ENCODE assay signal across 1 cellular context in genomic region chr7:130069179-130069977, GRCh38.
TF ChIP-seq lines count a peak whose summit lies in the region.

No MANE protein-coding gene starts in this region.

TF ChIP-seq in K562, 482 proteins besides CTCF, POLR2A, EP300 and RAD21 (continued from another document and continues in another):
- no peak for TF ChIP-seq CREB3L1 (IDR thresholded peaks at IDR 0.05; ENCODE audit: borderline replicate concordance, low read depth)
- 0 out of 2 replicates have a peak, but pooled peaks have one; percentile 49 for TF ChIP-seq KAT7 (CRISPR knock-in tag; IDR thresholded peaks at IDR 0.05; ENCODE audit: borderline replicate concordance)
- no peak for TF ChIP-seq ZNF354B (CRISPR knock-in tag; IDR thresholded peaks at IDR 0.05)
- TF ChIP-seq FUS (optimal IDR thresholded peaks at IDR 0.05; ENCODE audit: low read depth, low read length): no peak
- no peak for TF ChIP-seq SPI1 (IDR thresholded peaks at IDR 0.05; ENCODE audit: borderline replicate concordance, low read depth, low read length)
- no peak for TF ChIP-seq HMGN3 (IDR thresholded peaks at IDR 0.05; ENCODE audit: borderline replicate concordance, extremely low read depth, insufficient read length, low read depth, low read length)
- TF ChIP-seq TAL1 (IDR thresholded peaks at IDR 0.05): 0 out of 2 replicates have a peak, but pooled peaks have one; percentile 2
- no peak for TF ChIP-seq MAFK (IDR thresholded peaks at IDR 0.05; ENCODE audit: low read length)
- TF ChIP-seq ZNF639 (CRISPR knock-in tag; conservative IDR thresholded peaks at IDR 0.05 in 1 of 2, IDR thresholded peaks at IDR 0.05 in 1 of 2): 0 out of 4 replicates have a peak, but pooled peaks of 1 of the 2 experiments have one; percentile 42
- TF ChIP-seq NUFIP1 (IDR thresholded peaks at IDR 0.05; ENCODE audit: partially characterized antibody): peak; percentile 47
- TF ChIP-seq FOXJ2 (tag; IDR thresholded peaks at IDR 0.05): peak; percentile 21; the same call in 1 of the 2 replicates
- no peak for TF ChIP-seq ZMIZ1 (IDR thresholded peaks at IDR 0.05; ENCODE audit: low read depth in 2 of 2, low read length in 2 of 2)
- TF ChIP-seq HOMEZ (CRISPR knock-in tag; IDR thresholded peaks at IDR 0.05): no peak
- 0 out of 2 replicates have a peak, but pooled peaks have one; percentile 27 for TF ChIP-seq ZNF584 (CRISPR knock-in tag; IDR thresholded peaks at IDR 0.05; ENCODE audit: low read depth)
- no peak for TF ChIP-seq DIDO1 (tag; IDR thresholded peaks at IDR 0.05; ENCODE audit: low read depth)
- TF ChIP-seq MBD1 (CRISPR knock-in tag; IDR thresholded peaks at IDR 0.05): 0 out of 2 replicates have a peak, but pooled peaks have one; percentile 3
- TF ChIP-seq ZNF778 (CRISPR knock-in tag; IDR thresholded peaks at IDR 0.05): no peak
- TF ChIP-seq HDAC8 (tag; IDR thresholded peaks at IDR 0.05): no peak
- 0 out of 2 replicates have a peak, but pooled peaks have one; percentile 15 for TF ChIP-seq ZNF589 (CRISPR knock-in tag; IDR thresholded peaks at IDR 0.05; ENCODE audit: low read depth)
- TF ChIP-seq ARID1B (IDR thresholded peaks at IDR 0.05): 0 out of 2 replicates have a peak, but pooled peaks have one; percentile 21
- 0 out of 2 replicates have a peak, but pooled peaks have one; percentile 49 for TF ChIP-seq ILF3 (IDR thresholded peaks at IDR 0.05; ENCODE audit: borderline replicate concordance)
- no peak for TF ChIP-seq FOXO4 (CRISPR knock-in tag; IDR thresholded peaks at IDR 0.05)
- TF ChIP-seq POU5F1 (IDR thresholded peaks at IDR 0.05; ENCODE audit: borderline replicate concordance, low read depth, low read length, partially characterized antibody): no peak
- TF ChIP-seq CREB5 (CRISPR knock-in tag; IDR thresholded peaks at IDR 0.05): 0 out of 2 replicates have a peak, but pooled peaks have one; percentile 69
- TF ChIP-seq HEY1 (CRISPR knock-in tag; IDR thresholded peaks at IDR 0.05; ENCODE audit: borderline replicate concordance): no peak
- peak; percentile 81 for TF ChIP-seq ZNF766 (CRISPR knock-in tag; conservative IDR thresholded peaks at IDR 0.05)
- peak; percentile 23 for TF ChIP-seq CHD1 (IDR thresholded peaks at IDR 0.05; ENCODE audit: low read length)
- TF ChIP-seq ZKSCAN3 (CRISPR knock-in tag; IDR thresholded peaks at IDR 0.05): no peak
- no peak for TF ChIP-seq IRF9 (tag; IDR thresholded peaks at IDR 0.05)
- TF ChIP-seq ARID3A (IDR thresholded peaks at IDR 0.05; ENCODE audit: borderline replicate concordance, low read depth, low read length): peak; percentile 72; the same call in 1 of the 2 replicates
- peak; percentile 85 for TF ChIP-seq ZNF592 (IDR thresholded peaks at IDR 0.05)
- TF ChIP-seq KHSRP (IDR thresholded peaks at IDR 0.05): peak; percentile 55; the same call in 1 of the 2 replicates
- TF ChIP-seq TAF15 (IDR thresholded peaks at IDR 0.05; ENCODE audit: low read depth, low read length): no peak
- peak; percentile 35; the same call in 1 of the 2 replicates for TF ChIP-seq SMAD4 (CRISPR knock-in tag; conservative IDR thresholded peaks at IDR 0.05)
- TF ChIP-seq RBBP5 (IDR thresholded peaks at IDR 0.05; ENCODE audit: borderline replicate concordance, insufficient read depth, low read length, poor library complexity, severe bottlenecking): peak; percentile 36
